ENCODE assay signal across 10 cellular contexts in genomic region chr20:47353224-47353696, GRCh38. TPM values are rescaled to one million over a fixed set of nuclear protein-coding genes. Genes with fewer than 3 reads are reported as not detected.
A peak's percentile ranks its signal among the peaks of the same experiment; 100 is the strongest.
DNase-seq lines count a peak whose midpoint lies in the region; ATAC-seq and TF ChIP-seq lines count a peak whose summit lies in the region.
"Had no signal": no experiment of that assay in that cellular context is flagged by ENCODE, and none has a peak within 500 bp of the region (broad histone marks: within the 10 kb centered on the region; RNA-seq: fewer than 3 reads in every experiment).

No MANE protein-coding gene starts in this region.

- H3K4me3 ChIP-seq in GM12865 (ENCODE audit: low read depth, low read length) (peak overlapping the region; percentile 67), OCI-LY7 (ENCODE audit: low read depth, low read length, poor library complexity, severe bottlenecking) (peak overlapping the region; percentile 74), esophagus (ENCODE audit: low read depth in 1 of 2, low read length in 2 of 2) (peak overlapping the region in 1 of 2 donors; percentile 47)

- POLR2A ChIA-PET in OCI-LY7 (lab: Charles Lee) = interaction anchor here (0.7 to 1.4 kb wide), 3 partner anchors 10 to 123 kb away, joined by 3 to 5 read pairs (median 3); no protein-coding TSS in a partner anchor

- CTCF ChIA-PET in OCI-LY7 (lab: Charles Lee; ENCODE audit: unreplicated experiment) = no interaction called here

- H3K36me3 ChIP-seq in OCI-LY7 (ENCODE audit: insufficient read depth, low read length) = peaks cover 47% of the 10 kb centered on the region; the same call in 1 of the 2 replicates
- no peaks in the 10 kb centered on the region for H3K36me3 ChIP-seq in esophagus (ENCODE audit: control insufficient read depth in 2 of 2, insufficient read depth in 2 of 2, low read length in 1 of 2)

- H3K4me1 ChIP-seq in OCI-LY7 (ENCODE audit: insufficient read depth, low read length, poor library complexity, severe bottlenecking) (peaks cover 81% of the 10 kb centered on the region), esophagus (ENCODE audit: control insufficient read depth in 2 of 2, insufficient read depth in 2 of 2, low read length in 1 of 2) (peaks cover 12 to 18% of the 10 kb centered on the region in 2 donors)

- no TSS peak for BruUV-seq in OCI-LY7 (replicated peaks; lab: Mats Ljungman, UMichigan)

- H3K27ac ChIP-seq in OCI-LY7 (ENCODE audit: low read depth, low read length, poor library complexity, severe bottlenecking) (peak overlapping the region; percentile 90), esophagus (ENCODE audit: low read depth in 2 of 2, low read length in 1 of 2) (peak overlapping the region; percentile 98 to 99)

- H3K9me2 ChIP-seq in OCI-LY7 (ENCODE audit: insufficient read depth, low read length) = no peaks in the 10 kb centered on the region

- H3K9me3 ChIP-seq in OCI-LY7 (ENCODE audit: low read length) = no peaks in the 10 kb centered on the region
- H3K9me3 ChIP-seq in esophagus (ENCODE audit: control insufficient read depth in 2 of 2, insufficient read depth in 1 of 2, low read depth in 1 of 2, low read length in 1 of 2) = no peaks in the 10 kb centered on the region

- H3K4me2 ChIP-seq in OCI-LY7 (ENCODE audit: low read length) = peak overlapping the region; percentile 98

- ATAC-seq in GM18868 (IDR thresholded peaks at IDR 0.05; ENCODE audit: unreplicated experiment) = no peak
- no peak for ATAC-seq in GM18498 (IDR thresholded peaks at IDR 0.05; ENCODE audit: unreplicated experiment)
- ATAC-seq in HG02970 (IDR thresholded peaks at IDR 0.05; ENCODE audit: low FRiP score, unreplicated experiment) = no peak

- TF ChIP-seq CTCF in GM12865 (IDR thresholded peaks at IDR 0.05; ENCODE audit: insufficient read depth, low read depth, low read length, missing control alignments) = no peak
- TF ChIP-seq CTCF in OCI-LY7 (conservative IDR thresholded peaks at IDR 0.05; ENCODE audit: low read length) = no peak

- no peaks in the 10 kb centered on the region for H3K27me3 ChIP-seq in esophagus (ENCODE audit: control insufficient read depth in 1 of 2, insufficient read depth in 2 of 2, low read length in 2 of 2)

- no peak overlapping the region for H2AFZ ChIP-seq in OCI-LY7 (ENCODE audit: low read length)

- no peak for DNase-seq in GM12865 (ENCODE audit: low read depth)
- no peak for DNase-seq in OCI-LY7 (ENCODE audit: low spot score)
- peak; percentile 32 for DNase-seq in retina
- no peak for DNase-seq in GOT3 (lab: John Stamatoyannopoulos, UW)
- DNase-seq: NCI-H2029; stimulated activated CD4-positive, alpha-beta T cell treated with anti-CD3 and anti-CD28 coated beads, Interleukin-2, amount 100 ng/mL, for 24 hours had no signal

- H3K79me2 ChIP-seq in OCI-LY7 (ENCODE audit: insufficient read depth, low read depth, low read length) = peaks cover 83% of the 10 kb centered on the region

- 55 to 63% methylated on average over 3 of the region's 3 CpGs for WGBS in esophagus, 2 donors

- H4K20me1 ChIP-seq in OCI-LY7 (ENCODE audit: insufficient read depth, low read length) = peaks cover 18% of the 10 kb centered on the region

- intact Hi-C loops in OCI-LY7 (cut with micrococcal nuclease; ENCODE audit: unreplicated experiment) = loop anchor here (10.0 kb wide), 1 partner anchor 1692 kb away; the partner anchor contains the start of gene CSE1L

RNA-seq across cellular contexts. Expression of gene ZMYND8, which starts 3.2 kb away (rescaled TPM):
- total RNA-seq in OCI-LY7 (2014; rRNA removed; shearing (Covaris generic)) = 26.1 and 30.4 TPM in 2 replicates
- total RNA-seq in OCI-LY7 (2022) = 69.1 and 77.0 TPM in 2 replicates
- polyA plus RNA-seq in esophagus = 10 to 100 TPM in 1 of 2 donors, 1 to 10 TPM in 1; 8.8 to 18.7 TPM
